In the genomic region with DNA sequence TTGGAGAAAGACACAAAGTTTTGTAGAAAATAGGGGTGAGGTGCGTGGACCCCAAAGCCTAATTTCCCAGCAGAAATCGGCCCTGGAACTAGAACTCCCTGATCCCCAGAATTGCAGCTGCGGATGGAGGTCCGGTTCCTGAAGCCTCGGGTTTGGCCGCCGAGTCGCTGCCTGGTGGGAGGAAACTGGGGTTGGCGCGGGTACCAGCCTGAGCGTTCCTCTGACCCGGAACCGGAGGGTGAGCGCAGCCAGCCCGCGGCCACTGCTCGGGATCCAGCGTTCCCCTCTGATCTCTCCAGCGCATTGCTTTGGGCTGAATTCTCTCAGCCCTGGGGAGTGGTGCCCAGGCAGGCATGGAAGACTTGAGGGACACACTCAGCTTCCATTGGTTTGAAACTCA, we compare ENCODE assay signal across 10 cellular contexts. TPM values are rescaled to one million over a fixed set of nuclear protein-coding genes. Genes with fewer than 3 reads are reported as not detected.
A peak's percentile ranks its signal among the peaks of the same experiment; 100 is the strongest.
DNase-seq lines count a peak whose midpoint lies in the region; ATAC-seq, FAIRE-seq and TF ChIP-seq lines count a peak whose summit lies in the region.
"Had no signal": no experiment of that assay in that cellular context is flagged by ENCODE, and none has a peak within 500 bp of the region (broad histone marks: within the 10 kb centered on the region; RNA-seq: fewer than 3 reads in every experiment).

No MANE protein-coding gene starts in this region.

- peak overlapping the region; percentile 61 for H3K4me3 Mint-ChIP-seq in CD8-positive, alpha-beta T cell
- H3K4me3 Mint-ChIP-seq in osteocyte (ENCODE audit: unreplicated experiment), result peak overlapping the region; percentile 86

- H3K9me3 ChIP-seq in CD8-positive, alpha-beta T cell (ENCODE audit: low read length), result no peaks in the 10 kb centered on the region
- H3K9me3 ChIP-seq: pancreas had no signal

- H3K9me3 Mint-ChIP-seq in CD8-positive, alpha-beta T cell, result no peaks in the 10 kb centered on the region
- H3K9me3 Mint-ChIP-seq in osteocyte (ENCODE audit: unreplicated experiment), result peaks cover 5% of the 10 kb centered on the region

- peaks cover 55% of the 10 kb centered on the region for H3K27me3 Mint-ChIP-seq in CD8-positive, alpha-beta T cell (ENCODE audit: low read depth)
- peaks cover 6% of the 10 kb centered on the region for H3K27me3 Mint-ChIP-seq in osteocyte (ENCODE audit: unreplicated experiment)

- ATAC-seq in CD8-positive, alpha-beta T cell, result no peak
- ATAC-seq in SK-N-SH treated with all-trans-retinoic acid at 6 μM for 48 hours (peak; percentile 15), foreskin keratinocyte (peak; percentile 13), HG03045 (IDR thresholded peaks at IDR 0.05; ENCODE audit: unreplicated experiment) (no peak), HG02588 (IDR thresholded peaks at IDR 0.05; ENCODE audit: unreplicated experiment) (no peak), GM18861 (IDR thresholded peaks at IDR 0.05; ENCODE audit: unreplicated experiment) (no peak)

- no peak for TF ChIP-seq CTCF in CD8-positive, alpha-beta T cell (IDR thresholded peaks at IDR 0.05)
- TF ChIP-seq CTCF in foreskin keratinocyte (conservative IDR thresholded peaks at IDR 0.05), result no peak
- TF ChIP-seq CTCF in osteocyte (IDR thresholded peaks at IDR 0.05), result no peak

- H3K36me3 Mint-ChIP-seq in CD8-positive, alpha-beta T cell, result no peaks in the 10 kb centered on the region
- no peaks in the 10 kb centered on the region for H3K36me3 Mint-ChIP-seq in osteocyte (ENCODE audit: unreplicated experiment)

- no peaks in the 10 kb centered on the region for H3K4me1 ChIP-seq in CD8-positive, alpha-beta T cell (ENCODE audit: insufficient read depth, low read length)
- no peaks in the 10 kb centered on the region for H3K4me1 ChIP-seq in foreskin keratinocyte

- CTCF ChIA-PET in CD8-positive, alpha-beta T cell (lab: Charles Lee), result no interaction called here

- H3K27ac ChIP-seq in CD8-positive, alpha-beta T cell (ENCODE audit: low read depth, low read length), result no peak overlapping the region
- no peak overlapping the region for H3K27ac ChIP-seq in foreskin keratinocyte
- H3K27ac ChIP-seq: pancreas had no signal

- peaks cover 7% of the 10 kb centered on the region for H3K4me1 Mint-ChIP-seq in CD8-positive, alpha-beta T cell (ENCODE audit: low read depth)
- H3K4me1 Mint-ChIP-seq in osteocyte (ENCODE audit: unreplicated experiment), result peaks cover 11% of the 10 kb centered on the region

- FAIRE-seq in HTR-8/SVneo (lab: Jason Lieb, UNC), result no peak
- FAIRE-seq: pancreas had no signal

- intact Hi-C loops in CD8-positive, alpha-beta T cell (cut with DNase I, micrococcal nuclease), result no loop called here

- no peak overlapping the region for H3K4me3 ChIP-seq in CD8-positive, alpha-beta T cell (ENCODE audit: low read depth, low read length)

- no peak overlapping the region for H3K27ac Mint-ChIP-seq in CD8-positive, alpha-beta T cell
- H3K27ac Mint-ChIP-seq in osteocyte (ENCODE audit: unreplicated experiment), result no peak overlapping the region

- H3K27me3 ChIP-seq in CD8-positive, alpha-beta T cell (ENCODE audit: insufficient read depth, low read length), result peaks cover 9% of the 10 kb centered on the region
- peaks cover 88% of the 10 kb centered on the region for H3K27me3 ChIP-seq in foreskin keratinocyte

- no peak for DNase-seq in CD8-positive, alpha-beta T cell
- DNase-seq in foreskin keratinocyte, result no peak
- DNase-seq in osteocyte (ENCODE audit: extremely low spot score, unreplicated experiment), result no peak
- no peak for DNase-seq in HTR-8/SVneo (ENCODE audit: insufficient read length, low spot score)

- POLR2A ChIA-PET in CD8-positive, alpha-beta T cell (lab: Charles Lee), result no interaction called here

- no peaks in the 10 kb centered on the region for H3K36me3 ChIP-seq in CD8-positive, alpha-beta T cell (ENCODE audit: insufficient read depth, low read length)
- H3K36me3 ChIP-seq: pancreas had no signal

TF ChIP-seq in SK-N-SH treated with all-trans-retinoic acid at 6 μM for 48 hours, 23 proteins besides CTCF, POLR2A, EP300 and RAD21:
- TF ChIP-seq CSDC2 (CRISPR knock-in tag; IDR thresholded peaks at IDR 0.05), result no peak
TF ChIP-seq in SK-N-SH treated with all-trans-retinoic acid at 6 μM for 48 hours: peak in this region for 0.

RNA-seq across cellular contexts. Expression of gene ST6GALNAC5, which starts 1.6 kb away (rescaled TPM):
- not detected for total RNA-seq in CD8-positive, alpha-beta T cell
- total RNA-seq in foreskin keratinocyte (21.6 and 24.8 TPM in 2 replicates), osteocyte (2.6 and 3.7 TPM in 2 replicates)
- 8.0 and 9.8 TPM in 2 replicates for polyA plus RNA-seq in foreskin keratinocyte
- total RNA-seq: dermis microvascular lymphatic vessel endothelial cell had no signal

Comparison
In these comparisons a context has a peak if more than half of its experiments do, and no peak if none do; other contexts are left out.
1. ATAC-seq: peak in SK-N-SH treated with all-trans-retinoic acid at 6 μM for 48 hours (single experiment) and foreskin keratinocyte (single experiment); none in CD8-positive, alpha-beta T cell (single experiment), HG03045 (single experiment), HG02588 (single experiment) and GM18861 (single experiment).